1 cellular context compared by ENCODE assay signal in the genomic region with DNA sequence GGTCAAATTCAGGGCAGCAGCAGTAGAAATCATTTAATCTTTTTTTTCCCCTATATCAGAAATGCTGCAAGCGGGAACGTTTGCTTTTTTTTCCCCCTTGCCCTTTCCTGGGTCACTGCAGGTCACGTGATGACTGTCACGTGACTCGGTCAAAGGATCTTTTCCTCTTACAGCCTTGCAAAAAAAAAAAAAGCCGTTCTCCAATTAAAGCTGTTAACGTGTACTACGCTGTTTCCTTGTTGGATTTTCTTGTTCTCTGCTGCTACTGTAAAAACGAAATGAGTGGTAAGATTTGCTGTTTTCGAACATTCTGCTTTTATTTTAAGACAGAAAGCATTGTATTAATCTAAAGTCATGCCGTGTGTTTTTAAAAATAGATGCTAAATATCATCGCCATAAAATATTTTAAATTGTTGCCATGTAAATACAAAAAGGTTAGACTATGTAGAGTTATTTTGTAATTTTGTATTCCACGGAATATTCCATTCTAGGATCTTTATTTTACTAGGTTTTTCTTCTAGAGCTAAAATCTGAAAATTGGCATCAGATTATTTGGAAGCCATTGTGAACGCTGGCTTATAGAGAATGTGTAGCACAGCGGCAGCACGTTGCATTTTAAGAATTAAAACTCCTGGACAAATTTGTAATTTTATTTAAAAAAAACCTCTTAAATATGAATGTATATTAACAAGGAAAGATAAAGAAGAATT.
TF ChIP-seq lines count a peak whose summit lies in the region.

No MANE protein-coding gene starts in this region.

TF ChIP-seq in HEK293, 187 proteins besides CTCF, POLR2A, EP300 and RAD21 (continued from another document and continues in another):
- TF ChIP-seq TSHZ1 (tag by site-specific recombination; IDR thresholded peaks at IDR 0.05; ENCODE audit: borderline replicate concordance) (no peak), ZNF830 (tag by site-specific recombination; IDR thresholded peaks at IDR 0.05; ENCODE audit: low read depth) (no peak), ZFP69B (tag by site-specific recombination; IDR thresholded peaks at IDR 0.05) (no peak), HOXC10 (CRISPR knock-in tag; IDR thresholded peaks at IDR 0.05) (no peak), HIC1 (tag by site-specific recombination; IDR thresholded peaks at IDR 0.05) (no peak), KLF7 (tag by site-specific recombination; IDR thresholded peaks at IDR 0.05; ENCODE audit: borderline replicate concordance) (no peak), KLF16 (tag by site-specific recombination; IDR thresholded peaks at IDR 0.05) (no peak), ZNF23 (tag by site-specific recombination; IDR thresholded peaks at IDR 0.05; ENCODE audit: borderline replicate concordance) (no peak), ZBTB21 (tag by site-specific recombination; IDR thresholded peaks at IDR 0.05) (peak; percentile 42), ZNF24 (tag by site-specific recombination; IDR thresholded peaks at IDR 0.05) (peak; percentile 64; the same call in 1 of the 2 replicates), ZXDB (tag by site-specific recombination; IDR thresholded peaks at IDR 0.05) (peak; percentile 41; the same call in 1 of the 2 replicates), ZNF266 (tag by site-specific recombination; IDR thresholded peaks at IDR 0.05; ENCODE audit: low read depth) (no peak), ZNF521 (tag by site-specific recombination; IDR thresholded peaks at IDR 0.05) (no peak), ZNF629 (tag by site-specific recombination; IDR thresholded peaks at IDR 0.05) (peak; percentile 23; the same call in 1 of the 2 replicates), ZNF394 (tag by site-specific recombination; IDR thresholded peaks at IDR 0.05; ENCODE audit: borderline replicate concordance) (no peak), ZNF558 (tag by site-specific recombination; IDR thresholded peaks at IDR 0.05) (no peak), ZNF837 (tag by site-specific recombination; IDR thresholded peaks at IDR 0.05) (no peak), ZBTB8A (tag by site-specific recombination; IDR thresholded peaks at IDR 0.05) (no peak), MYNN (tag by site-specific recombination; IDR thresholded peaks at IDR 0.05; ENCODE audit: borderline replicate concordance) (no peak), ZIC2 (tag by site-specific recombination; IDR thresholded peaks at IDR 0.05) (no peak), ZNF433 (tag by site-specific recombination; IDR thresholded peaks at IDR 0.05; ENCODE audit: low read depth) (no peak), ZBTB7A (tag by site-specific recombination; IDR thresholded peaks at IDR 0.05; ENCODE audit: low read depth) (no peak), ZNF221 (tag by site-specific recombination; IDR thresholded peaks at IDR 0.05; ENCODE audit: borderline replicate concordance) (no peak), KLF10 (tag by site-specific recombination; IDR thresholded peaks at IDR 0.05) (peak; percentile 5; the same call in 1 of the 2 replicates), ZNF19 (tag by site-specific recombination; IDR thresholded peaks at IDR 0.05; ENCODE audit: low read depth) (no peak), SP2 (tag by site-specific recombination; IDR thresholded peaks at IDR 0.05) (no peak), ZNF510 (tag by site-specific recombination; IDR thresholded peaks at IDR 0.05; ENCODE audit: insufficient replicate concordance) (no peak), ZNF623 (tag by site-specific recombination; IDR thresholded peaks at IDR 0.05) (no peak), ZNF843 (tag by site-specific recombination; IDR thresholded peaks at IDR 0.05) (no peak), ZNF660 (tag by site-specific recombination; IDR thresholded peaks at IDR 0.05) (peak; percentile 65)
- TF ChIP-seq, protein P1, sequence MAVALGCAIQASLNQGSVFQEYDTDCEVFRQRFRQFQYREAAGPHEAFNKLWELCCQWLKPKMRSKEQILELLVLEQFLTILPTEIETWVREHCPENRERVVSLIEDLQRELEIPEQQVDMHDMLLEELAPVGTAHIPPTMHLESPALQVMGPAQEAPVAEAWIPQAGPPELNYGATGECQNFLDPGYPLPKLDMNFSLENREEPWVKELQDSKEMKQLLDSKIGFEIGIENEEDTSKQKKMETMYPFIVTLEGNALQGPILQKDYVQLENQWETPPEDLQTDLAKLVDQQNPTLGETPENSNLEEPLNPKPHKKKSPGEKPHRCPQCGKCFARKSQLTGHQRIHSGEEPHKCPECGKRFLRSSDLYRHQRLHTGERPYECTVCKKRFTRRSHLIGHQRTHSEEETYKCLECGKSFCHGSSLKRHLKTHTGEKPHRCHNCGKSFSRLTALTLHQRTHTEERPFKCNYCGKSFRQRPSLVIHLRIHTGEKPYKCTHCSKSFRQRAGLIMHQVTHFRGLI (tag by site-specific recombination; IDR thresholded peaks at IDR 0.05): no peak
- TF ChIP-seq, protein P2, sequence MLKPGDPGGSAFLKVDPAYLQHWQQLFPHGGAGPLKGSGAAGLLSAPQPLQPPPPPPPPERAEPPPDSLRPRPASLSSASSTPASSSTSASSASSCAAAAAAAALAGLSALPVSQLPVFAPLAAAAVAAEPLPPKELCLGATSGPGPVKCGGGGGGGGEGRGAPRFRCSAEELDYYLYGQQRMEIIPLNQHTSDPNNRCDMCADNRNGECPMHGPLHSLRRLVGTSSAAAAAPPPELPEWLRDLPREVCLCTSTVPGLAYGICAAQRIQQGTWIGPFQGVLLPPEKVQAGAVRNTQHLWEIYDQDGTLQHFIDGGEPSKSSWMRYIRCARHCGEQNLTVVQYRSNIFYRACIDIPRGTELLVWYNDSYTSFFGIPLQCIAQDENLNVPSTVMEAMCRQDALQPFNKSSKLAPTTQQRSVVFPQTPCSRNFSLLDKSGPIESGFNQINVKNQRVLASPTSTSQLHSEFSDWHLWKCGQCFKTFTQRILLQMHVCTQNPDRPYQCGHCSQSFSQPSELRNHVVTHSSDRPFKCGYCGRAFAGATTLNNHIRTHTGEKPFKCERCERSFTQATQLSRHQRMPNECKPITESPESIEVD (tag by site-specific recombination; IDR thresholded peaks at IDR 0.05): peak; percentile 67
- TF ChIP-seq, protein P3, sequence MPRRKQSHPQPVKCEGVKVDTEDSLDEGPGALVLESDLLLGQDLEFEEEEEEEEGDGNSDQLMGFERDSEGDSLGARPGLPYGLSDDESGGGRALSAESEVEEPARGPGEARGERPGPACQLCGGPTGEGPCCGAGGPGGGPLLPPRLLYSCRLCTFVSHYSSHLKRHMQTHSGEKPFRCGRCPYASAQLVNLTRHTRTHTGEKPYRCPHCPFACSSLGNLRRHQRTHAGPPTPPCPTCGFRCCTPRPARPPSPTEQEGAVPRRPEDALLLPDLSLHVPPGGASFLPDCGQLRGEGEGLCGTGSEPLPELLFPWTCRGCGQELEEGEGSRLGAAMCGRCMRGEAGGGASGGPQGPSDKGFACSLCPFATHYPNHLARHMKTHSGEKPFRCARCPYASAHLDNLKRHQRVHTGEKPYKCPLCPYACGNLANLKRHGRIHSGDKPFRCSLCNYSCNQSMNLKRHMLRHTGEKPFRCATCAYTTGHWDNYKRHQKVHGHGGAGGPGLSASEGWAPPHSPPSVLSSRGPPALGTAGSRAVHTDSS (tag by site-specific recombination; IDR thresholded peaks at IDR 0.05): no peak
- TF ChIP-seq, protein P4, sequence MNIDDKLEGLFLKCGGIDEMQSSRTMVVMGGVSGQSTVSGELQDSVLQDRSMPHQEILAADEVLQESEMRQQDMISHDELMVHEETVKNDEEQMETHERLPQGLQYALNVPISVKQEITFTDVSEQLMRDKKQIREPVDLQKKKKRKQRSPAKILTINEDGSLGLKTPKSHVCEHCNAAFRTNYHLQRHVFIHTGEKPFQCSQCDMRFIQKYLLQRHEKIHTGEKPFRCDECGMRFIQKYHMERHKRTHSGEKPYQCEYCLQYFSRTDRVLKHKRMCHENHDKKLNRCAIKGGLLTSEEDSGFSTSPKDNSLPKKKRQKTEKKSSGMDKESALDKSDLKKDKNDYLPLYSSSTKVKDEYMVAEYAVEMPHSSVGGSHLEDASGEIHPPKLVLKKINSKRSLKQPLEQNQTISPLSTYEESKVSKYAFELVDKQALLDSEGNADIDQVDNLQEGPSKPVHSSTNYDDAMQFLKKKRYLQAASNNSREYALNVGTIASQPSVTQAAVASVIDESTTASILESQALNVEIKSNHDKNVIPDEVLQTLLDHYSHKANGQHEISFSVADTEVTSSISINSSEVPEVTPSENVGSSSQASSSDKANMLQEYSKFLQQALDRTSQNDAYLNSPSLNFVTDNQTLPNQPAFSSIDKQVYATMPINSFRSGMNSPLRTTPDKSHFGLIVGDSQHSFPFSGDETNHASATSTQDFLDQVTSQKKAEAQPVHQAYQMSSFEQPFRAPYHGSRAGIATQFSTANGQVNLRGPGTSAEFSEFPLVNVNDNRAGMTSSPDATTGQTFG (tag by site-specific recombination; IDR thresholded peaks at IDR 0.05; ENCODE audit: borderline replicate concordance): no peak
- TF ChIP-seq, protein P5, sequence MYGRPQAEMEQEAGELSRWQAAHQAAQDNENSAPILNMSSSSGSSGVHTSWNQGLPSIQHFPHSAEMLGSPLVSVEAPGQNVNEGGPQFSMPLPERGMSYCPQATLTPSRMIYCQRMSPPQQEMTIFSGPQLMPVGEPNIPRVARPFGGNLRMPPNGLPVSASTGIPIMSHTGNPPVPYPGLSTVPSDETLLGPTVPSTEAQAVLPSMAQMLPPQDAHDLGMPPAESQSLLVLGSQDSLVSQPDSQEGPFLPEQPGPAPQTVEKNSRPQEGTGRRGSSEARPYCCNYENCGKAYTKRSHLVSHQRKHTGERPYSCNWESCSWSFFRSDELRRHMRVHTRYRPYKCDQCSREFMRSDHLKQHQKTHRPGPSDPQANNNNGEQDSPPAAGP (tag by site-specific recombination; IDR thresholded peaks at IDR 0.05): no peak
- TF ChIP-seq, protein P6, sequence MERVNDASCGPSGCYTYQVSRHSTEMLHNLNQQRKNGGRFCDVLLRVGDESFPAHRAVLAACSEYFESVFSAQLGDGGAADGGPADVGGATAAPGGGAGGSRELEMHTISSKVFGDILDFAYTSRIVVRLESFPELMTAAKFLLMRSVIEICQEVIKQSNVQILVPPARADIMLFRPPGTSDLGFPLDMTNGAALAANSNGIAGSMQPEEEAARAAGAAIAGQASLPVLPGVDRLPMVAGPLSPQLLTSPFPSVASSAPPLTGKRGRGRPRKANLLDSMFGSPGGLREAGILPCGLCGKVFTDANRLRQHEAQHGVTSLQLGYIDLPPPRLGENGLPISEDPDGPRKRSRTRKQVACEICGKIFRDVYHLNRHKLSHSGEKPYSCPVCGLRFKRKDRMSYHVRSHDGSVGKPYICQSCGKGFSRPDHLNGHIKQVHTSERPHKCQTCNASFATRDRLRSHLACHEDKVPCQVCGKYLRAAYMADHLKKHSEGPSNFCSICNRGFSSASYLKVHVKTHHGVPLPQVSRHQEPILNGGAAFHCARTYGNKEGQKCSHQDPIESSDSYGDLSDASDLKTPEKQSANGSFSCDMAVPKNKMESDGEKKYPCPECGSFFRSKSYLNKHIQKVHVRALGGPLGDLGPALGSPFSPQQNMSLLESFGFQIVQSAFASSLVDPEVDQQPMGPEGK (tag by site-specific recombination; IDR thresholded peaks at IDR 0.05): no peak
- TF ChIP-seq, protein P7, sequence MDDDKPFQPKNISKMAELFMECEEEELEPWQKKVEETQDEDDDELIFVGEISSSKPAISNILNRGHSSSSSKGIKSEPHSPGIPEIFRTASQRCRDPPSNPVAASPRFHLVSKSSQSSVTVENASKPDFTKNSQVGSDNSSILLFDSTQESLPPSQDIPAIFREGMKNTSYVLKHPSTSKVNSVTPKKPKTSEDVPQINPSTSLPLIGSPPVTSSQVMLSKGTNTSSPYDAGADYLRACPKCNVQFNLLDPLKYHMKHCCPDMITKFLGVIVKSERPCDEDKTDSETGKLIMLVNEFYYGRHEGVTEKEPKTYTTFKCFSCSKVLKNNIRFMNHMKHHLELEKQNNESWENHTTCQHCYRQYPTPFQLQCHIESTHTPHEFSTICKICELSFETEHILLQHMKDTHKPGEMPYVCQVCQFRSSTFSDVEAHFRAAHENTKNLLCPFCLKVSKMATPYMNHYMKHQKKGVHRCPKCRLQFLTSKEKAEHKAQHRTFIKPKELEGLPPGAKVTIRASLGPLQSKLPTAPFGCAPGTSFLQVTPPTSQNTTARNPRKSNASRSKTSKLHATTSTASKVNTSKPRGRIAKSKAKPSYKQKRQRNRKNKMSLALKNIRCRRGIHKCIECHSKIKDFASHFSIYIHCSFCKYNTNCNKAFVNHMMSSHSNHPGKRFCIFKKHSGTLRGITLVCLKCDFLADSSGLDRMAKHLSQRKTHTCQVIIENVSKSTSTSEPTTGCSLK (tag by site-specific recombination; IDR thresholded peaks at IDR 0.05): no peak
